In the genomic region with DNA sequence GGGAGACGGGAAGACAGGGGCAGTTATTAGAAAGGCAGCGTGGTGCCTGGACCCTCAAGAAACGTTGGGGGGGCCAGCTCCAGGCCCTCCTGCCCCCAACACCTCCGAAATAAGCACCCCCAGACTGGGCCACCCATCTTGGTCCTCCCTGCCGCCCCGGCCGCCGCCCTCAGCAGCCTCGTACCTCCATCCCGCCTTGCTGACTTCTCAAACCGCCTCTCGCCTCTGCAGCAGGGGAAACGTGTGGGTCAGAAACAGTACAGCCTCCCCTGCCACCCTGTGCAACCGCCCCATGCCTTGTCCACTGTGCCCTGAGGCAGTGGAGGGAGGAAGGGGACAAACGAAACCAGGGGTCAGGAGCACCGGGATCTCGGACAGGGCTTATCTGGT, we compare ENCODE assay signal across 1 cellular context.
TF ChIP-seq lines count a peak whose summit lies in the region.

No MANE protein-coding gene starts in this region.

TF ChIP-seq in HepG2, 621 proteins besides CTCF, POLR2A, EP300 and RAD21:
- TF ChIP-seq NFATC3 (CRISPR knock-in tag; IDR thresholded peaks at IDR 0.05) (no peak), RBM39 (IDR thresholded peaks at IDR 0.05; ENCODE audit: low read depth, low read length, poor library complexity, severe bottlenecking) (peak; percentile 30), KAT7 (CRISPR knock-in tag; IDR thresholded peaks at IDR 0.05; ENCODE audit: borderline replicate concordance) (no peak), FOXO1 (CRISPR knock-in tag; IDR thresholded peaks at IDR 0.05) (no peak), AGO2 (optimal IDR thresholded peaks at IDR 0.05; ENCODE audit: low read depth, low read length) (peak; percentile 59)
- TF ChIP-seq, protein P1, sequence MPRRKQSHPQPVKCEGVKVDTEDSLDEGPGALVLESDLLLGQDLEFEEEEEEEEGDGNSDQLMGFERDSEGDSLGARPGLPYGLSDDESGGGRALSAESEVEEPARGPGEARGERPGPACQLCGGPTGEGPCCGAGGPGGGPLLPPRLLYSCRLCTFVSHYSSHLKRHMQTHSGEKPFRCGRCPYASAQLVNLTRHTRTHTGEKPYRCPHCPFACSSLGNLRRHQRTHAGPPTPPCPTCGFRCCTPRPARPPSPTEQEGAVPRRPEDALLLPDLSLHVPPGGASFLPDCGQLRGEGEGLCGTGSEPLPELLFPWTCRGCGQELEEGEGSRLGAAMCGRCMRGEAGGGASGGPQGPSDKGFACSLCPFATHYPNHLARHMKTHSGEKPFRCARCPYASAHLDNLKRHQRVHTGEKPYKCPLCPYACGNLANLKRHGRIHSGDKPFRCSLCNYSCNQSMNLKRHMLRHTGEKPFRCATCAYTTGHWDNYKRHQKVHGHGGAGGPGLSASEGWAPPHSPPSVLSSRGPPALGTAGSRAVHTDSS (CRISPR knock-in tag; conservative IDR thresholded peaks at IDR 0.05): no peak
TF ChIP-seq in HepG2: peak in this region for 2.
